In genomic region chr6:109465772-109466171, GRCh38 we compare ENCODE assay signal across 11 cellular contexts. TPM values are rescaled to one million over a fixed set of nuclear protein-coding genes. Genes with fewer than 3 reads are reported as not detected.
A peak's percentile ranks its signal among the peaks of the same experiment; 100 is the strongest.
DNase-seq lines count a peak whose midpoint lies in the region; ATAC-seq and TF ChIP-seq lines count a peak whose summit lies in the region.
"Had no signal": no experiment of that assay in that cellular context is flagged by ENCODE, and none has a peak within 500 bp of the region (broad histone marks: within the 10 kb centered on the region; RNA-seq: fewer than 3 reads in every experiment).

No MANE protein-coding gene starts in this region.

- H4K20me1 ChIP-seq in mammary epithelial cell (ENCODE audit: insufficient read depth, low read length), result no peaks in the 10 kb centered on the region

- peaks cover 22% of the 10 kb centered on the region for H3K36me3 ChIP-seq in mammary epithelial cell (ENCODE audit: insufficient read depth, low read length)

- no peaks in the 10 kb centered on the region for H3K9me3 ChIP-seq in mammary epithelial cell (replicated peaks; ENCODE audit: insufficient read depth, low read length)
- H3K9me3 ChIP-seq: adrenal gland had no signal

- H3K27ac ChIP-seq in mammary epithelial cell (ENCODE audit: insufficient read depth, low read depth, low read length), result no peak overlapping the region
- H3K27ac ChIP-seq: adrenal gland, skin epidermis had no signal

- H3K4me2 ChIP-seq in mammary epithelial cell (ENCODE audit: insufficient read depth, low read depth, low read length), result no peak overlapping the region

- no TSS peak for BruUV-seq in mammary epithelial cell (replicated peaks; lab: Mats Ljungman, UMichigan)

- H3K27me3 ChIP-seq in mammary epithelial cell (ENCODE audit: insufficient read depth, low read length), result no peaks in the 10 kb centered on the region
- H3K27me3 ChIP-seq: adrenal gland had no signal

- dilution Hi-C loops in mammary epithelial cell (cut with HindIII; ENCODE audit: low sequenced_read_pairs), result no loop called here

- CTCF ChIA-PET in mammary epithelial cell (lab: Charles Lee; ENCODE audit: low non-redundant PET), result no interaction called here

- in situ Hi-C loops in mammary epithelial cell (cut with MboI; ENCODE audit: low sequenced_read_pairs in 2 of 2), result no loop called here

- H3K4me1 ChIP-seq in mammary epithelial cell (ENCODE audit: insufficient read depth, low read length), result no peaks in the 10 kb centered on the region
- H3K4me1 ChIP-seq: adrenal gland had no signal

- no peaks in the 10 kb centered on the region for H3K79me2 ChIP-seq in mammary epithelial cell (ENCODE audit: insufficient read depth, low read length)

- DNase-seq in DMS153 (lab: John Stamatoyannopoulos, UW) (peak; percentile 92), NCI-H2029 (lab: John Stamatoyannopoulos, UW) (peak; percentile 99), cerebellum (ENCODE audit: low spot score) (peak; percentile 43), mucosa of gallbladder (ENCODE audit: low spot score) (peak; percentile 53), Kasumi-1 (lab: John Stamatoyannopoulos, UW) (no peak), mammary epithelial cell (no peak), COLO829 (ENCODE audit: low spot score) (no peak)
- DNase-seq: stimulated activated CD8-positive, alpha-beta memory T cell treated with anti-CD3 and anti-CD28 coated beads, Interleukin-4, amount 100 ng/mL, for 48 hours had no signal

- no peak overlapping the region for H2AFZ ChIP-seq in mammary epithelial cell (ENCODE audit: low read depth, low read length)

- no peak overlapping the region for H3K4me3 ChIP-seq in mammary epithelial cell (replicated peaks in 1 of 3; ENCODE audit: insufficient read depth in 1 of 3, low read depth in 2 of 3, low read length in 3 of 3)
- H3K4me3 ChIP-seq: adrenal gland, skin epidermis had no signal

- H3K9ac ChIP-seq in mammary epithelial cell (ENCODE audit: insufficient read depth, low read length), result no peak overlapping the region

- intact Hi-C loops in mammary epithelial cell (cut with micrococcal nuclease), result no loop called here

- TF ChIP-seq CTCF in mammary epithelial cell (conservative IDR thresholded peaks at IDR 0.05 in 1 of 2, IDR thresholded peaks at IDR 0.05 in 1 of 2; ENCODE audit: extremely low read depth in 1 of 2, insufficient read depth in 1 of 2, low read depth in 1 of 2, low read length in 2 of 2), result no peak

- WGBS in mammary epithelial cell (ENCODE audit: low coverage, missing lambda C conversion rate), result 62% methylated on average over 7 of the region's 7 CpGs

- no peak for ATAC-seq in HG03159 (IDR thresholded peaks at IDR 0.05; ENCODE audit: unreplicated experiment)

RNA-seq across cellular contexts. Expression of gene MICAL1, which starts 10.2 kb away (rescaled TPM):
- total RNA-seq in cerebellum (23.7 TPM), mucosa of gallbladder (71.8 TPM), mammary epithelial cell (10 to 100 TPM; 36.3 to 44.0 TPM)
- polyA plus RNA-seq in mammary epithelial cell, result 18.3 TPM
- 27.0 TPM for polyA minus RNA-seq in mammary epithelial cell

RNA-seq across cellular contexts. Expression of gene ZBTB24, which starts 17.2 kb away (rescaled TPM):
- total RNA-seq in cerebellum, result 9.8 TPM
- 5.3 TPM for total RNA-seq in mucosa of gallbladder
- total RNA-seq in mammary epithelial cell, result 10 to 100 TPM in 1 of 2 donors, 1 to 10 TPM in 1; 7.9 to 10.0 TPM
- polyA plus RNA-seq in mammary epithelial cell, result 3.4 TPM
- polyA minus RNA-seq in mammary epithelial cell, result 5.7 TPM

RNA-seq across cellular contexts. Expression of gene SMPD2, which starts 25.2 kb away (rescaled TPM):
- total RNA-seq in cerebellum (6.4 TPM), mucosa of gallbladder (23.2 TPM), mammary epithelial cell (10 to 100 TPM; 11.3 to 11.7 TPM)
- polyA plus RNA-seq in mammary epithelial cell, result 19.5 TPM
- 52.3 TPM for polyA minus RNA-seq in mammary epithelial cell

RNA-seq across cellular contexts. Expression of gene PPIL6, which starts 25.3 kb away (rescaled TPM):
- total RNA-seq in cerebellum, result 14.5 TPM
- total RNA-seq in mucosa of gallbladder, result 2.6 TPM
- 1 to 10 TPM in 1 of 2 donors, under 1 TPM in 1; 0.61 to 4.2 TPM for total RNA-seq in mammary epithelial cell
- polyA plus RNA-seq in mammary epithelial cell, result 0.45 TPM
- not detected for polyA minus RNA-seq in mammary epithelial cell

Comparison
In these comparisons a context has a peak if more than half of its experiments do, and no peak if none do; other contexts are left out.
1. DNase-seq: peak in DMS153 (single experiment), NCI-H2029 (single experiment), cerebellum (single experiment) and mucosa of gallbladder (single experiment); none in Kasumi-1 (0 of 2), mammary epithelial cell (single experiment) and COLO829 (single experiment).